In genomic region chr2:171260471-171261424, GRCh38 we compare ENCODE assay signal across 1 cellular context.
TF ChIP-seq lines count a peak whose summit lies in the region.

No MANE protein-coding gene starts in this region.

TF ChIP-seq in H1, 55 proteins besides CTCF, POLR2A, EP300 and RAD21:
- TF ChIP-seq SIRT6 (IDR thresholded peaks at IDR 0.05; ENCODE audit: low read length): no peak
- peak; percentile 65 for TF ChIP-seq BACH1 (IDR thresholded peaks at IDR 0.05; ENCODE audit: low read length)
- peak; percentile 71 for TF ChIP-seq MAFK (IDR thresholded peaks at IDR 0.05; ENCODE audit: low read depth, low read length)
